Comparison of ENCODE assay signal across 8 cellular contexts in the genomic region with DNA sequence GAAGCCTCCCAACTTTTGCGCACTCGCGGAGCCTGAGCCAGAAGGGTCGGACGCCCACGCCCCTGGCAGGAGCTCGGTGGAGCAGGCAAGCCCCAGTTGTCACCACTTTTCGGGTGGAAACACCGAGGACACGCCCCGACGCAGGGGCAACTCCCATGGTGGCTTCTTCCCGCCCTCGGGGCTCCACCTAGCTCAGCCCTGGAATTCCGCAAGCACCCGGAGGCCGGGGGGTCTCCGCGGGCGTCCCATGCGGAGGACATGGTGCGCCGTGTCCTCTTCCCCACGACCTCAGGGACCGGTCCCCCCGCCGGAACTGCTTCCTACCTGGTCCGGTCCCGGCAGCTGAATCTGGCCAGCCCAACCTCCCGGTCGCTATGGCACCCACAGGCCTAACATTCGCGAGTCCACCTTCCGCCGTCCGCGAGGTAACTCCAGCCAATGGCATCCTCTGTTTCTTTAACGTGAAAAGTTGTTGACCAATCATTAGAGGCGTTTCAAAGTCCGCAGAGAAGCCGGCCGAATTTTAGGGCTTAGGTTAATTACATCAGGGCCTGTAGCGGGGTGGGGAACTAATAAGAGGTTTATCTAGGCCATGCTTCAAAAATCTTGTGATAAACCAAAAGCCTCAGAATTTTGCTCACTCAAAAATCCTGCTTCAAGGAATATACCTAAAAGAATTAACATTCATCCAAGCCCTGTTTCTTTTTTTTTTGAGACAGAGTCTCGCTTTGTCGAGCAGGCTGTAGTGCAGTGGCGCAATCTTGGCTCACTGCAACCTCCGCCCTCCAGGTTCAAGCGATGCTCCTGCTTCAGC.
DNase-seq lines count a peak whose midpoint lies in the region; ATAC-seq and TF ChIP-seq lines count a peak whose summit lies in the region.

A gene with protein sequence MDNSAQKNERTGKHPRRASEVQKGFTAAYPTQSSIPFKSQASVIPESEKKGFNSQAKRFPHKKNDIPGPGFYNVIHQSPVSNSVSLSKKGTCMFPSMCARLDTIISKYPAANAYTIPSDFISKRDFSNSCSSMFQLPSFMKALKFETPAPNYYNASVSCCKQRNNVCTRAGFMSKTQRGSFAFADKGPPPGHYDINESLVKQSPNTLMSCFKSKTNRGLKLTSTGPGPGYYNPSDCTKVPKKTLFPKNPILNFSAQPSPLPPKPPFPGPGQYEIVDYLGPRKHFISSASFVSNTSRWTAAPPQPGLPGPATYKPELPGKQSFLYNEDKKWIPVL (minus strand): TSS at position 433 of the 814 bp plus-strand sequence. CDS start 12,394 bp downstream, outside the sequence.

- no peak for TF ChIP-seq CTCF in foreskin fibroblast (IDR thresholded peaks at IDR 0.05; ENCODE audit: low read depth, low read length)
- no peak for TF ChIP-seq CTCF in nephron (IDR thresholded peaks at IDR 0.05; ENCODE audit: unreplicated experiment in 3 of 3)

- H3K4me3 Mint-ChIP-seq in nephron: peak within 1 kb of the TSS; percentile 91 to 96 (median 95)
- peak within 1 kb of the TSS; percentile 89 for H3K4me3 Mint-ChIP-seq in stimulated activated naive CD8-positive, alpha-beta T cell treated with anti-CD3 and anti-CD28 coated beads, Interleukin-15, Interleukin-2, amounts not matched to agents 100 ng/mL and 50 ng/mL, for 24 hours

- peaks cover 6% of the 10 kb centered on the region for H3K36me3 Mint-ChIP-seq in nephron (ENCODE audit: low read depth)
- peaks cover under 1% of the 10 kb centered on the region for H3K36me3 Mint-ChIP-seq in stimulated activated naive CD8-positive, alpha-beta T cell treated with anti-CD3 and anti-CD28 coated beads, Interleukin-15, Interleukin-2, amounts not matched to agents 100 ng/mL and 50 ng/mL, for 24 hours (ENCODE audit: low read depth)

- DNase-seq in GM03348 (ENCODE audit: low spot score) (peak; percentile 98), Kasumi-1 (lab: John Stamatoyannopoulos, UW) (peak; percentile 85 to 88), SIG-M5 (lab: John Stamatoyannopoulos, UW) (peak; percentile 37), foreskin fibroblast (peak; percentile 69 to 91)
- peak; percentile 61 for DNase-seq in activated gamma-delta T cell treated with anti-CD3 and anti-CD28 coated beads, Interleukin-2, amount 50 U/mL, for 16 hours (ENCODE audit: low read depth)

- H3K4me1 Mint-ChIP-seq in nephron: peaks cover 20% of the 10 kb centered on the region
- H3K4me1 Mint-ChIP-seq in stimulated activated naive CD8-positive, alpha-beta T cell treated with anti-CD3 and anti-CD28 coated beads, Interleukin-15, Interleukin-2, amounts not matched to agents 100 ng/mL and 50 ng/mL, for 24 hours (ENCODE audit: low read depth): peaks cover 54% of the 10 kb centered on the region

- no peak for ATAC-seq in GM21825 (IDR thresholded peaks at IDR 0.05; ENCODE audit: unreplicated experiment)

- H3K9me3 Mint-ChIP-seq in nephron: no peaks in the 10 kb centered on the region
- H3K9me3 Mint-ChIP-seq in stimulated activated naive CD8-positive, alpha-beta T cell treated with anti-CD3 and anti-CD28 coated beads, Interleukin-15, Interleukin-2, amounts not matched to agents 100 ng/mL and 50 ng/mL, for 24 hours: no peaks in the 10 kb centered on the region

- H3K27me3 Mint-ChIP-seq in nephron (ENCODE audit: low read depth): peaks cover 4% of the 10 kb centered on the region
- no peaks in the 10 kb centered on the region for H3K27me3 Mint-ChIP-seq in stimulated activated naive CD8-positive, alpha-beta T cell treated with anti-CD3 and anti-CD28 coated beads, Interleukin-15, Interleukin-2, amounts not matched to agents 100 ng/mL and 50 ng/mL, for 24 hours

- H3K4me3 ChIP-seq in foreskin fibroblast (ENCODE audit: low read depth in 1 of 2, low read length in 2 of 2): peak within 1 kb of the TSS; percentile 75 to 81

- H3K27ac Mint-ChIP-seq in nephron: peak within 1 kb of the TSS; percentile 37 to 80 (median 55)
- H3K27ac Mint-ChIP-seq in stimulated activated naive CD8-positive, alpha-beta T cell treated with anti-CD3 and anti-CD28 coated beads, Interleukin-15, Interleukin-2, amounts not matched to agents 100 ng/mL and 50 ng/mL, for 24 hours: peak within 1 kb of the TSS; percentile 81

Comparison
In these comparisons a context has a peak if more than half of its experiments do, and no peak if none do; other contexts are left out.
1. DNase-seq: peak in every context shown above with its lines; median percentile 98 in GM03348; 86 in Kasumi-1; 80 in foreskin fibroblast; 61 in activated gamma-delta T cell treated with anti-CD3 and anti-CD28 coated beads, Interleukin-2, amount 50 U/mL, for 16 hours; 37 in SIG-M5.